Comparison of ENCODE assay signal across 17 cellular contexts in genomic region chr7:102892631-102893278, GRCh38. TPM values are rescaled to one million over a fixed set of nuclear protein-coding genes. Genes with fewer than 3 reads are reported as not detected.
DNase-seq lines count a peak whose midpoint lies in the region; ATAC-seq, FAIRE-seq and TF ChIP-seq lines count a peak whose summit lies in the region.
"Had no signal": no experiment of that assay in that cellular context is flagged by ENCODE, and none has a peak within 500 bp of the region (broad histone marks: within the 10 kb centered on the region; RNA-seq: fewer than 3 reads in every experiment).

No MANE protein-coding gene starts in this region.

- H3K27ac Mint-ChIP-seq in memory B cell: no peak overlapping the region
- no peak overlapping the region for H3K27ac Mint-ChIP-seq in activated T-cell treated with anti-CD3 and anti-CD28 coated beads, Interleukin-2, amount 50 U/mL, for 24 hours
- H3K27ac Mint-ChIP-seq: activated T-helper 17 cell treated with anti-CD3 and anti-CD28 coated beads, Interleukin-2, amount 50 U/mL, for 72 hours; stimulated activated naive CD8-positive, alpha-beta T cell treated with anti-CD3 and anti-CD28 coated beads, Interleukin-15, Interleukin-2, amounts not matched to agents 100 ng/mL and 50 ng/mL, for 24 hours had no signal

- no peak overlapping the region for H3K4me2 ChIP-seq in GM12878 (ENCODE audit: control insufficient read depth, insufficient read depth)

- H3K27me3 ChIP-seq in GM12878 (replicated peaks in 1 of 2; ENCODE audit: control insufficient read depth in 2 of 2, insufficient read depth in 2 of 2, low read length in 1 of 2): no peaks in the 10 kb centered on the region

- H3K36me3 ChIP-seq in GM12878 (ENCODE audit: control insufficient read depth in 2 of 2, insufficient read depth in 2 of 2, low read length in 1 of 2): no peaks in the 10 kb centered on the region

- intact Hi-C loops in GM12878 (cut with micrococcal nuclease; ENCODE audit: unreplicated experiment): no loop called here

- no TSS peak for BruUV-seq in GM12878 (replicated peaks; lab: Mats Ljungman, UMichigan)

- no peaks in the 10 kb centered on the region for H3K9me3 Mint-ChIP-seq in memory B cell
- no peaks in the 10 kb centered on the region for H3K9me3 Mint-ChIP-seq in activated T-cell treated with anti-CD3 and anti-CD28 coated beads, Interleukin-2, amount 50 U/mL, for 24 hours
- H3K9me3 Mint-ChIP-seq: activated T-helper 17 cell treated with anti-CD3 and anti-CD28 coated beads, Interleukin-2, amount 50 U/mL, for 72 hours; stimulated activated naive CD8-positive, alpha-beta T cell treated with anti-CD3 and anti-CD28 coated beads, Interleukin-15, Interleukin-2, amounts not matched to agents 100 ng/mL and 50 ng/mL, for 24 hours had no signal

- no peak for TF ChIP-seq POLR2A in NB4 (IDR thresholded peaks at IDR 0.05; ENCODE audit: extremely low read depth, insufficient read length)
- no peak for TF ChIP-seq POLR2A in GM12878 (IDR thresholded peaks at IDR 0.05; ENCODE audit: low read depth, low read length)

- H3K4me3 ChIP-seq in NB4 (ENCODE audit: low read depth, low read length) (no peak overlapping the region), GM12878 (no peak overlapping the region)

- no peaks in the 10 kb centered on the region for H3K9me3 ChIP-seq in GM12878 (replicated peaks; ENCODE audit: control insufficient read depth, insufficient read depth, low read length)

- no peak for TF ChIP-seq EP300 in GM12878 (IDR thresholded peaks at IDR 0.05; ENCODE audit: borderline replicate concordance in 1 of 2, control insufficient read depth in 1 of 2, low read depth in 2 of 2, low read length in 2 of 2)

- no peaks in the 10 kb centered on the region for H4K20me1 ChIP-seq in GM12878 (ENCODE audit: control insufficient read depth, insufficient read depth)

- no peaks in the 10 kb centered on the region for H3K4me1 ChIP-seq in GM12878 (ENCODE audit: control insufficient read depth, insufficient read depth, low read length)

- peaks cover 3% of the 10 kb centered on the region for H3K27me3 Mint-ChIP-seq in memory B cell
- H3K27me3 Mint-ChIP-seq in activated T-cell treated with anti-CD3 and anti-CD28 coated beads, Interleukin-2, amount 50 U/mL, for 24 hours: no peaks in the 10 kb centered on the region
- H3K27me3 Mint-ChIP-seq: stimulated activated naive CD8-positive, alpha-beta T cell treated with anti-CD3 and anti-CD28 coated beads, Interleukin-15, Interleukin-2, amounts not matched to agents 100 ng/mL and 50 ng/mL, for 24 hours had no signal

- no peak overlapping the region for H3K27ac ChIP-seq in GM12878 (ENCODE audit: control insufficient read depth, insufficient read depth)

- H3K9ac ChIP-seq in GM12878 (ENCODE audit: control insufficient read depth, insufficient read depth, low read length): no peak overlapping the region

- in situ Hi-C loops in GM12878 (cut with MboI): no loop called here

- POLR2A ChIA-PET in GM12878 (lab: Charles Lee): no interaction called here

- H3K36me3 Mint-ChIP-seq in memory B cell: no peaks in the 10 kb centered on the region
- no peaks in the 10 kb centered on the region for H3K36me3 Mint-ChIP-seq in activated T-cell treated with anti-CD3 and anti-CD28 coated beads, Interleukin-2, amount 50 U/mL, for 24 hours (ENCODE audit: low read depth)
- H3K36me3 Mint-ChIP-seq: CD14-positive monocyte had no signal

- no peak for TF ChIP-seq RAD21 in GM12878 (IDR thresholded peaks at IDR 0.05; ENCODE audit: insufficient read depth, low read depth, low read length)

- no peak overlapping the region for H3K4me3 Mint-ChIP-seq in memory B cell
- no peak overlapping the region for H3K4me3 Mint-ChIP-seq in activated T-cell treated with anti-CD3 and anti-CD28 coated beads, Interleukin-2, amount 50 U/mL, for 24 hours
- H3K4me3 Mint-ChIP-seq: activated T-helper 17 cell treated with anti-CD3 and anti-CD28 coated beads, Interleukin-2, amount 50 U/mL, for 72 hours; CD14-positive monocyte; stimulated activated naive CD8-positive, alpha-beta T cell treated with anti-CD3 and anti-CD28 coated beads, Interleukin-15, Interleukin-2, amounts not matched to agents 100 ng/mL and 50 ng/mL, for 24 hours had no signal

- peaks cover 2% of the 10 kb centered on the region for H3K4me1 Mint-ChIP-seq in memory B cell
- no peaks in the 10 kb centered on the region for H3K4me1 Mint-ChIP-seq in activated T-cell treated with anti-CD3 and anti-CD28 coated beads, Interleukin-2, amount 50 U/mL, for 24 hours (ENCODE audit: low read depth)
- H3K4me1 Mint-ChIP-seq: activated T-helper 17 cell treated with anti-CD3 and anti-CD28 coated beads, Interleukin-2, amount 50 U/mL, for 72 hours had no signal

- SMC1A ChIA-PET in GM12878 (lab: Charles Lee; ENCODE audit: uncharacterized antibody, unreplicated experiment): interaction anchor here (0.7 to 1.2 kb wide), 2 partner anchors 19 to 29 kb away, joined by 3 to 4 read pairs; no protein-coding TSS in a partner anchor

- no peaks in the 10 kb centered on the region for H3K79me2 ChIP-seq in GM12878 (ENCODE audit: control insufficient read depth, insufficient read depth, low read length)

- ATAC-seq in GM12878 (peak; percentile 43; the same call in 1 of the 3 replicates), memory B cell (ENCODE audit: low read depth) (peak; percentile 66)
- ATAC-seq: activated T-helper 17 cell treated with anti-CD3 and anti-CD28 coated beads, Interleukin-2, amount 50 U/mL, for 72 hours had no signal

- FAIRE-seq in GM12878 (lab: Jason Lieb, UNC): peak; percentile 75

- RAD21 ChIA-PET in GM12878 (lab: Charles Lee; ENCODE audit: unreplicated experiment): no interaction called here

- TF ChIP-seq CTCF in NB4 (IDR thresholded peaks at IDR 0.05; ENCODE audit: low read depth, low read length): no peak
- TF ChIP-seq CTCF in GM12878 (IDR thresholded peaks at IDR 0.05 in 2 of 3, conservative IDR thresholded peaks at IDR 0.05 in 1 of 3; ENCODE audit: control insufficient read depth in 2 of 3, extremely low read depth in 1 of 3, insufficient read depth in 1 of 3, low read depth in 3 of 3, low read length in 3 of 3): no peak
- TF ChIP-seq CTCF in GM10266 (IDR thresholded peaks at IDR 0.05; ENCODE audit: control insufficient read depth, insufficient read depth, low read depth, missing control alignments): no peak

- H2AFZ ChIP-seq in GM12878 (ENCODE audit: control insufficient read depth, low read depth, low read length): no peak overlapping the region

- 57% methylated on average over 1 of the region's 1 CpG for WGBS in GM12878 (ENCODE audit: insufficient coverage, insufficient replicate concordance, low lambda C conversion rate, missing lambda C conversion rate)

- peak; percentile 74 for DNase-seq in GF-D8 (lab: John Stamatoyannopoulos, UW)
- peak; percentile 87 for DNase-seq in NB4 (ENCODE audit: low read depth)
- no peak for DNase-seq in GM12878 (ENCODE audit: low read depth, low spot score)
- DNase-seq in memory B cell (ENCODE audit: low spot score in 2 of 2): no peak
- DNase-seq in GM10266 (ENCODE audit: extremely low spot score): no peak
- no peak for DNase-seq in Ammon's horn (ENCODE audit: low spot score)
- DNase-seq in activated T-cell treated with anti-CD3 and anti-CD28 coated beads, Interleukin-2, amount 50 U/mL, for 24 hours: no peak
- DNase-seq in NCI-H128 (lab: John Stamatoyannopoulos, UW; ENCODE audit: unreplicated experiment): no peak
- DNase-seq: activated CD4-positive, alpha-beta T cell treated with anti-CD3 and anti-CD28 coated beads for 48 hours; caudate nucleus; KG1; NCI-H187 treated with DMSO at 0.1 percent for 48 hours; NCI-H69; stimulated activated CD4-positive, alpha-beta T cell treated with anti-CD3 and anti-CD28 coated beads, Interleukin-4, amount 100 ng/mL, for 4 hours had no signal

- CTCF ChIA-PET in GM12878 (lab: Yijun Ruan, JAX): no interaction called here

TF ChIP-seq in GM12878, 131 proteins besides CTCF, POLR2A, EP300 and RAD21:
- TF ChIP-seq BCL11A (IDR thresholded peaks at IDR 0.05; ENCODE audit: low read depth, low read length) (no peak), MTA2 (IDR thresholded peaks at IDR 0.05; ENCODE audit: low read depth) (no peak), SPI1 (IDR thresholded peaks at IDR 0.05; ENCODE audit: borderline replicate concordance, insufficient read depth, low read depth, low read length) (peak; percentile 70)

RNA-seq across cellular contexts. Expression of gene LRRC17, which starts 20.0 kb away (rescaled TPM):
- 0.71 and 1.5 TPM in 2 replicates for total RNA-seq in GM12878 (2013; cell fraction: nucleolus; rRNA removed)
- total RNA-seq in GM12878 (2014; rRNA removed) (0.11 TPM in 1 of 2 replicates, not detected in the other), GM12878 (2014; rRNA removed; fragmentation: Illumina TruSeq; extraction: Trizol) (0.09 and 0.13 TPM in 2 replicates), GM12878 (2021) (0.19 TPM in 1 of 2 replicates, not detected in the other)
- polyA plus RNA-seq in GM12878 (2011; ENCODE audit: low read depth): not detected
- polyA plus RNA-seq in GM12878 (2011; rRNA removed) (0.31 and 0.59 TPM in 2 replicates), GM12878 (2014; fragmentation: Illumina TruSeq; extraction: Trizol) (0.06 and 0.11 TPM in 2 replicates), GM12878 (2014; fragmentation: Nextera tagmentation; extraction: Ambion mirVana) (not detected), GM12878 (2014; rRNA removed) (0.10 TPM in 1 of 2 replicates, not detected in the other), GM12878 (2016; fragmentation: Nextera tagmentation; extraction: Ambion mirVana) (under 1 TPM in 1 of 2 experiments, not detected in 1; 0.08 TPM)
- polyA plus RNA-seq in GM12878 (2011; cell fraction: cytosol; rRNA removed): 0.05 and 0.12 TPM in 2 replicates
- 0.37 and 0.49 TPM in 2 replicates for polyA plus RNA-seq in GM12878 (2011; cell fraction: nucleus; rRNA removed)
- 0.29 TPM in 1 of 2 replicates, not detected in the other for polyA plus RNA-seq in GM12878 (2012)
- polyA minus RNA-seq in GM12878 (2011; rRNA and poly(A)+ RNA removed): not detected in 2 replicates
- polyA minus RNA-seq in GM12878 (2011; cell fraction: cytosol; rRNA and poly(A)+ RNA removed): not detected in 2 replicates
- polyA minus RNA-seq in GM12878 (2011; cell fraction: nucleus; rRNA and poly(A)+ RNA removed): not detected in 2 replicates
- total RNA-seq: activated T-helper 17 cell treated with anti-CD3 and anti-CD28 coated beads, Interleukin-2, amount 50 U/mL, for 72 hours had no signal
- polyA plus RNA-seq: CD14-positive monocyte had no signal

Comparison
In these comparisons a context has a peak if more than half of its experiments do, and no peak if none do; other contexts are left out.
1. DNase-seq: peak in GF-D8 (single experiment) and NB4 (single experiment); none in GM12878 (single experiment), memory B cell (0 of 2), GM10266 (single experiment), Ammon's horn (single experiment), activated T-cell treated with anti-CD3 and anti-CD28 coated beads, Interleukin-2, amount 50 U/mL, for 24 hours (single experiment) and NCI-H128 (single experiment).